In the genomic region with DNA sequence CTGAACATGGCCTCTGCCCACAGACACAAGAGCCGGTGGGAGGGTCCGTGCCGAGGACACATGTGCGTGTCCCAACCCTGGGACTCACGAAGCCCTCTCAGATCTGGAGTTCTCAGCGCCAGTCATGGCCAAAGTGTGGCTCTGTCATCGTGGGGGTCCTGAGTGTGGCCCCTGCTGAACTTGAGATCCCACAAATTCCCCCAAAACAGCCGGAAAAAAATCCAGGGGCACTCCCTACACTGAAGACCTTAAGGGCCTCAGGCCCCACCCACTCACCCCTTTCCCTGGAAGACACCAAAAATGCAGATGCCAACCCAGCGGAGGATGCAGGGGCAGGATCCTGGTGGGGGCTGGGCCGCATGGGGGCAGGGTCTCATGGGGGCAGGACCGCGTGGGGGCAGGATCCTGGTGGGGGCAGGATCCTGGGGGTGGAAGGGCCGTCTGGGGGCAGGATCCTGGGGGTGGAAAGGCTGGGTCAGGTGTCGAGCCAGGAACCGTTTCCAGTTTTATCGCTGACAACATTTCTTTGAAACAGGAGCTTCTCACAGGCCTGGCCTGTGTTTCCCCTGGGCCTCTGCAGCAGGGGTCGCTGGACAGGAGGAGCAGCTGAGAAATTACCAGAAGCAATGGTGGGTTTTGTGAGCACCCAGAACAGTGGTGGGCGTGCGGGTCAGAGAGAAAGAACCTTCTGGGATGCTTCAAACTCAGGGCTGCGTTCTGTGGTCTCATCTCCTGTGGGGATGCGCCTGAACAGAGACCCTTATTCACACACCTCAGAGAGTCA, we compare ENCODE assay signal across 2 cellular contexts. TPM values are rescaled to one million over a fixed set of nuclear protein-coding genes. Genes with fewer than 3 reads are reported as not detected.
"Had no signal": no experiment of that assay in that cellular context is flagged by ENCODE, and none has a peak within 500 bp of the region (broad histone marks: within the 10 kb centered on the region; RNA-seq: fewer than 3 reads in every experiment).

No MANE protein-coding gene starts in this region.

RNA-seq across cellular contexts. Expression of gene ZDHHC11B, which starts 13.2 kb away (rescaled TPM):
- total RNA-seq: activated CD4-positive, alpha-beta memory T cell treated with anti-CD3 and anti-CD28 coated beads, Interleukin-2, amount 10 ng/mL, durations not matched to agents 7 days and 5 days; fibroblast of villous mesenchyme had no signal
